Comparison of ENCODE assay signal across 23 cellular contexts in genomic region chr12:69417741-69418167, GRCh38.
"Had no signal": no experiment of that assay in that cellular context is flagged by ENCODE, and none has a peak within 500 bp of the region (broad histone marks: within the 10 kb centered on the region; RNA-seq: fewer than 3 reads in every experiment).

No MANE protein-coding gene starts in this region.

- H3K9me3 Mint-ChIP-seq: memory B cell; neural progenitor cell; stimulated activated effector memory CD8-positive, alpha-beta T cell treated with anti-CD3 and anti-CD28 coated beads, Interleukin-12 subunit alpha, Interleukin-12 subunit beta, amount 100 ng/mL, for 72 hours; type B pancreatic cell had no signal

- H3K27me3 Mint-ChIP-seq: memory B cell; natural killer cell treated with Interleukin-12 subunit alpha and Interleukin-12 subunit beta and Interleukin-15 and Interleukin-18, amount 100 ng/mL, for 72 hours; type B pancreatic cell had no signal

- H3K36me3 ChIP-seq: left lung, lower lobe of right lung, neural progenitor cell, ovary, suprapubic skin, thyroid gland had no signal

- H3K4me3 Mint-ChIP-seq: endodermal cell; memory B cell; mesothelial cell of epicardium; natural killer cell treated with Interleukin-12 subunit alpha and Interleukin-12 subunit beta and Interleukin-15 and Interleukin-18, amount 100 ng/mL, for 72 hours; neural progenitor cell; stimulated activated effector memory CD8-positive, alpha-beta T cell treated with anti-CD3 and anti-CD28 coated beads, Interleukin-12 subunit alpha, Interleukin-12 subunit beta, amount 100 ng/mL, for 72 hours; type B pancreatic cell had no signal

- H3K27ac Mint-ChIP-seq: memory B cell; mesothelial cell of epicardium; natural killer cell treated with Interleukin-12 subunit alpha and Interleukin-12 subunit beta and Interleukin-15 and Interleukin-18, amount 100 ng/mL, for 72 hours; neural progenitor cell; stimulated activated effector memory CD8-positive, alpha-beta T cell treated with anti-CD3 and anti-CD28 coated beads, Interleukin-12 subunit alpha, Interleukin-12 subunit beta, amount 100 ng/mL, for 72 hours; type B pancreatic cell had no signal

- H3K36me3 Mint-ChIP-seq: memory B cell; mesothelial cell of epicardium; natural killer cell treated with Interleukin-12 subunit alpha and Interleukin-12 subunit beta and Interleukin-15 and Interleukin-18, amount 100 ng/mL, for 72 hours; stimulated activated effector memory CD8-positive, alpha-beta T cell treated with anti-CD3 and anti-CD28 coated beads, Interleukin-12 subunit alpha, Interleukin-12 subunit beta, amount 100 ng/mL, for 72 hours; type B pancreatic cell had no signal

- H3K27ac ChIP-seq: coronary artery, foreskin keratinocyte, left lung, lower lobe of right lung, neural progenitor cell, ovary, suprapubic skin, thyroid gland had no signal

- H3K4me1 Mint-ChIP-seq: memory B cell; stimulated activated effector memory CD8-positive, alpha-beta T cell treated with anti-CD3 and anti-CD28 coated beads, Interleukin-12 subunit alpha, Interleukin-12 subunit beta, amount 100 ng/mL, for 72 hours had no signal

- H3K9me3 ChIP-seq: left lung, lower lobe of right lung, ovary, suprapubic skin, thyroid gland had no signal

- ATAC-seq: foreskin keratinocyte; left lung; lower lobe of right lung; natural killer cell treated with Interleukin-12 subunit alpha and Interleukin-12 subunit beta and Interleukin-15 and Interleukin-18, amount 100 ng/mL, for 72 hours; right cardiac atrium; stimulated activated effector memory CD8-positive, alpha-beta T cell treated with anti-CD3 and anti-CD28 coated beads, Interleukin-12 subunit alpha, Interleukin-12 subunit beta, amount 100 ng/mL, for 72 hours; stimulated activated naive CD8-positive, alpha-beta T cell treated with anti-CD3 and anti-CD28 coated beads, Interleukin-15, Interleukin-2, amounts not matched to agents 100 U/mL and 50 U/mL, for 24 hours had no signal

- H3K4me3 ChIP-seq: coronary artery, left lung, lower lobe of right lung, neural progenitor cell, ovary, suprapubic skin, thyroid gland had no signal

- H3K27me3 ChIP-seq: foreskin keratinocyte, left lung, neural progenitor cell, ovary, suprapubic skin, thyroid gland had no signal

- H3K4me1 ChIP-seq: foreskin keratinocyte had no signal

- DNase-seq: effector CD4-positive, alpha-beta T cell; endodermal cell; erythroblast; foreskin keratinocyte; hippocampal formation; kidney glomerular epithelial cell; left lung; lower lobe of right lung; nucleus accumbens; ovary; right cardiac atrium; stimulated activated CD4-positive, alpha-beta T cell treated with anti-CD3 and anti-CD28 coated beads, Interleukin-4, amount 100 ng/mL, for 1 hour; stimulated activated CD8-positive, alpha-beta memory T cell treated with anti-CD3 and anti-CD28 coated beads, Interleukin-4, amount 100 ng/mL, for 48 hours; stimulated activated naive CD8-positive, alpha-beta T cell treated with anti-CD3 and anti-CD28 coated beads, Interleukin-15, Interleukin-2, amounts not matched to agents 100 U/mL and 50 U/mL, for 24 hours; thyroid gland had no signal
